8 cellular contexts compared by ENCODE assay signal in genomic region chr3:106299300-106300098, GRCh38.
DNase-seq lines count a peak whose midpoint lies in the region; ATAC-seq and FAIRE-seq lines count a peak whose summit lies in the region.

No MANE protein-coding gene starts in this region.

- H3K27ac Mint-ChIP-seq in activated naive CD8-positive, alpha-beta T cell treated with anti-CD3 and anti-CD28 coated beads for 36 hours: peak overlapping the region; percentile 36

- peaks cover 40% of the 10 kb centered on the region for H3K4me1 Mint-ChIP-seq in activated naive CD8-positive, alpha-beta T cell treated with anti-CD3 and anti-CD28 coated beads for 36 hours

- peak; percentile 99 for FAIRE-seq in GM19239 (lab: Jason Lieb, UNC)

- DNase-seq in Caki2 (ENCODE audit: low read depth) (peak; percentile 14), GM19239 (ENCODE audit: insufficient read length, low spot score) (peak; percentile 9), iPS-NIHi11 (ENCODE audit: low spot score) (no peak), T-helper 9 cell (no peak), NCI-H2081 treated with DMSO at 0.1 percent for 48 hours (lab: John Stamatoyannopoulos, UW) (no peak)
- DNase-seq in activated naive CD8-positive, alpha-beta T cell treated with anti-CD3 and anti-CD28 coated beads for 36 hours: no peak
- no peak for DNase-seq in activated CD8-positive, alpha-beta memory T cell treated with anti-CD3 and anti-CD28 coated beads for 24 hours

- in situ Hi-C loops in Caki2 (cut with HindIII; ENCODE audit: low pct_unique_long_range_greater_than_20kb, low sequenced_read_pairs): no loop called here

- no peaks in the 10 kb centered on the region for H3K27me3 Mint-ChIP-seq in activated naive CD8-positive, alpha-beta T cell treated with anti-CD3 and anti-CD28 coated beads for 36 hours

- peaks cover 3% of the 10 kb centered on the region for H3K9me3 Mint-ChIP-seq in activated naive CD8-positive, alpha-beta T cell treated with anti-CD3 and anti-CD28 coated beads for 36 hours

- peaks cover 8% of the 10 kb centered on the region for H3K36me3 Mint-ChIP-seq in activated naive CD8-positive, alpha-beta T cell treated with anti-CD3 and anti-CD28 coated beads for 36 hours

- no peak overlapping the region for H3K4me3 Mint-ChIP-seq in activated naive CD8-positive, alpha-beta T cell treated with anti-CD3 and anti-CD28 coated beads for 36 hours

- ATAC-seq in HG03097 (IDR thresholded peaks at IDR 0.05; ENCODE audit: low FRiP score, unreplicated experiment): peak; percentile 47

Comparison
In these comparisons a context has a peak if more than half of its experiments do, and no peak if none do; other contexts are left out.
1. DNase-seq: peak in Caki2 (single experiment) and GM19239 (single experiment); none in activated naive CD8-positive, alpha-beta T cell treated with anti-CD3 and anti-CD28 coated beads for 36 hours (single experiment), iPS-NIHi11 (single experiment), T-helper 9 cell (single experiment), activated CD8-positive, alpha-beta memory T cell treated with anti-CD3 and anti-CD28 coated beads for 24 hours (single experiment) and NCI-H2081 treated with DMSO at 0.1 percent for 48 hours (single experiment).